In the genomic region with DNA sequence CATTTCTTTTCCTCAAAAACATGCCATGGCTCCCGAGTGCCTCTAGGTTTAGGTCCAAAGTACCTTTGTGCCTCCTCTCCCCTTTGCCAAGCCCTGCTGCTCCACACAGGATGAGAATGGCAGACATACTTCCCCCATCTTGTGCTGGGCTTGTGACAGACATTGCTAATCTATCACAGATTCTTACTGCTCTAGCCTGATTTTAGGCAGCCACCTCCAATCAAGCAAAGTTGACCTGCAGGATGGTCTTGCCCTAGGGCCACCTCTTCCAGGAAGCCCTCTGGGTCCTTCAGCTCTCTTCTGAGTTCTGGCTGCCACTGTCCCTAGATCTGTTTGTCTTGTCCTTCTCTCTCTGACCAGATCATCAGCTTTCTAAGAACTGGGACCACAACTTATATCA, we compare ENCODE assay signal across 1 cellular context.
TF ChIP-seq lines count a peak whose summit lies in the region.

No MANE protein-coding gene starts in this region.

TF ChIP-seq in GM12878, 131 proteins besides CTCF, POLR2A, EP300 and RAD21 (continued from another document):
- TF ChIP-seq, protein P1, sequence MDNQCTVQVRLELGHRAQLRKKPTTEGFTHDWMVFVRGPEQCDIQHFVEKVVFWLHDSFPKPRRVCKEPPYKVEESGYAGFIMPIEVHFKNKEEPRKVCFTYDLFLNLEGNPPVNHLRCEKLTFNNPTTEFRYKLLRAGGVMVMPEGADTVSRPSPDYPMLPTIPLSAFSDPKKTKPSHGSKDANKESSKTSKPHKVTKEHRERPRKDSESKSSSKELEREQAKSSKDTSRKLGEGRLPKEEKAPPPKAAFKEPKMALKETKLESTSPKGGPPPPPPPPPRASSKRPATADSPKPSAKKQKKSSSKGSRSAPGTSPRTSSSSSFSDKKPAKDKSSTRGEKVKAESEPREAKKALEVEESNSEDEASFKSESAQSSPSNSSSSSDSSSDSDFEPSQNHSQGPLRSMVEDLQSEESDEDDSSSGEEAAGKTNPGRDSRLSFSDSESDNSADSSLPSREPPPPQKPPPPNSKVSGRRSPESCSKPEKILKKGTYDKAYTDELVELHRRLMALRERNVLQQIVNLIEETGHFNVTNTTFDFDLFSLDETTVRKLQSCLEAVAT (IDR thresholded peaks at IDR 0.05), result peak; percentile 78; the same call in 1 of the 2 replicates
